Comparison of ENCODE assay signal across 12 cellular contexts in genomic region chr16:1993731-1994131, GRCh38. TPM values are rescaled to one million over a fixed set of nuclear protein-coding genes. Genes with fewer than 3 reads are reported as not detected.
DNase-seq lines count a peak whose midpoint lies in the region; ATAC-seq and TF ChIP-seq lines count a peak whose summit lies in the region.
"Had no signal": no experiment of that assay in that cellular context is flagged by ENCODE, and none has a peak within 500 bp of the region (broad histone marks: within the 10 kb centered on the region; RNA-seq: fewer than 3 reads in every experiment).

No MANE protein-coding gene starts in this region.

- no peak overlapping the region for H3K4me2 ChIP-seq in Karpas-422 (ENCODE audit: low read depth, low read length, poor library complexity, severe bottlenecking)

- no peaks in the 10 kb centered on the region for H3K9me3 ChIP-seq in CD8-positive, alpha-beta T cell (ENCODE audit: low read length)
- H3K9me3 ChIP-seq in right lobe of liver (no peaks in the 10 kb centered on the region), Karpas-422 (ENCODE audit: low read length) (no peaks in the 10 kb centered on the region), MG63 (no peaks in the 10 kb centered on the region)

- no peak for DNase-seq in CD8-positive, alpha-beta T cell
- DNase-seq in HCEC 1CT (peak; percentile 46), right lobe of liver (peak; percentile 80 to 82 (median 81)), Karpas-422 (no peak), ureter (ENCODE audit: low spot score) (no peak), MG63 (no peak)
- DNase-seq: cortex of kidney, NCI-H748 treated with DMSO at 0.1 percent for 48 hours had no signal

- no peak overlapping the region for H3K27ac ChIP-seq in CD8-positive, alpha-beta T cell (ENCODE audit: low read depth, low read length)
- H3K27ac ChIP-seq in VCaP = peak overlapping the region; percentile 11; the same call in 1 of the 2 replicates
- H3K27ac ChIP-seq in right lobe of liver = no peak overlapping the region
- H3K27ac ChIP-seq in Karpas-422 (ENCODE audit: low read length) = no peak overlapping the region

- peaks cover 23% of the 10 kb centered on the region for H3K4me1 Mint-ChIP-seq in CD8-positive, alpha-beta T cell (ENCODE audit: low read depth)

- 8% methylated on average over 1 of the region's 2 CpGs for WGBS in right lobe of liver (ENCODE audit: insufficient coverage, low coverage, low lambda C conversion rate, missing lambda C conversion rate)

- H3K27ac Mint-ChIP-seq in CD8-positive, alpha-beta T cell = peak overlapping the region; percentile 8

- no peaks in the 10 kb centered on the region for H3K9me3 Mint-ChIP-seq in CD8-positive, alpha-beta T cell

- intact Hi-C loops in CD8-positive, alpha-beta T cell (cut with DNase I, micrococcal nuclease) = loop anchor here in 1 of 2 experiments (2.0 kb wide), 1 partner anchor 211 kb away; the partner anchor contains the start of genes NUBP2 and SPSB3
- intact Hi-C loops in right lobe of liver (cut with DNase I) = no loop called here

- POLR2A ChIA-PET in CD8-positive, alpha-beta T cell (lab: Charles Lee) = interaction anchor here (0.7 kb wide), 1 partner anchor 29 kb away, joined by 3 read pairs; the partner anchor contains the start of gene RPS2

- peaks cover 6% of the 10 kb centered on the region for H3K27me3 Mint-ChIP-seq in CD8-positive, alpha-beta T cell (ENCODE audit: low read depth)

- no peak for TF ChIP-seq POLR2A in right lobe of liver (IDR thresholded peaks at IDR 0.05)

- H3K9ac ChIP-seq in Karpas-422 (ENCODE audit: low read length) = no peak overlapping the region

- H4K20me1 ChIP-seq in Karpas-422 (ENCODE audit: insufficient read depth, low read depth, low read length) = no peaks in the 10 kb centered on the region

- no peak for ATAC-seq in CD8-positive, alpha-beta T cell
- ATAC-seq in right lobe of liver = peak; percentile 29 to 64 (median 55)
- no peak for ATAC-seq in GM21529 (IDR thresholded peaks at IDR 0.05; ENCODE audit: unreplicated experiment)

- no peak overlapping the region for H3K4me3 ChIP-seq in CD8-positive, alpha-beta T cell (ENCODE audit: low read depth, low read length)
- no peak overlapping the region for H3K4me3 ChIP-seq in right lobe of liver
- H3K4me3 ChIP-seq in Karpas-422 (ENCODE audit: low read length) = no peak overlapping the region
- no peak overlapping the region for H3K4me3 ChIP-seq in MG63
- H3K4me3 ChIP-seq: skin epidermis had no signal

- CTCF ChIA-PET in CD8-positive, alpha-beta T cell (lab: Charles Lee) = interaction anchor here (0.7 to 2.3 kb wide), 2 partner anchors 10 to 192 kb away, joined by 3 to 13 read pairs; no protein-coding TSS in a partner anchor

- H3K4me1 ChIP-seq in CD8-positive, alpha-beta T cell (ENCODE audit: insufficient read depth, low read length) = peaks cover 19% of the 10 kb centered on the region
- peaks cover 0 to 18% (median 3%) of the 10 kb centered on the region in 4 donors for H3K4me1 ChIP-seq in right lobe of liver
- peaks cover 21% of the 10 kb centered on the region for H3K4me1 ChIP-seq in Karpas-422 (ENCODE audit: low read length)

- H3K9me2 ChIP-seq in Karpas-422 (replicated peaks; ENCODE audit: insufficient read depth, low read length) = no peaks in the 10 kb centered on the region

- peaks cover 14% of the 10 kb centered on the region for H3K36me3 Mint-ChIP-seq in CD8-positive, alpha-beta T cell

- peaks cover 10% of the 10 kb centered on the region for H3K36me3 ChIP-seq in CD8-positive, alpha-beta T cell (ENCODE audit: insufficient read depth, low read length)
- H3K36me3 ChIP-seq in right lobe of liver (peaks cover 0 to 14% (median 3%) of the 10 kb centered on the region in 4 donors), Karpas-422 (ENCODE audit: insufficient read depth, low read length) (no peaks in the 10 kb centered on the region; the same call in 1 of the 2 replicates), MG63 (peaks cover 32% of the 10 kb centered on the region)

- no peaks in the 10 kb centered on the region for H3K79me2 ChIP-seq in Karpas-422 (ENCODE audit: low read length)

- no peak overlapping the region for H2AFZ ChIP-seq in Karpas-422 (ENCODE audit: low read length)

- H3K27me3 ChIP-seq in CD8-positive, alpha-beta T cell (ENCODE audit: insufficient read depth, low read length) = peaks cover 9% of the 10 kb centered on the region
- peaks cover 0 to 7% of the 10 kb centered on the region in 2 donors for H3K27me3 ChIP-seq in right lobe of liver
- H3K27me3 ChIP-seq in Karpas-422 (ENCODE audit: low read length) = no peaks in the 10 kb centered on the region
- H3K27me3 ChIP-seq in MG63 = peaks cover 8% of the 10 kb centered on the region

- TF ChIP-seq CTCF in CD8-positive, alpha-beta T cell (IDR thresholded peaks at IDR 0.05) = no peak
- no peak for TF ChIP-seq CTCF in VCaP (conservative IDR thresholded peaks at IDR 0.05)
- TF ChIP-seq CTCF in right lobe of liver (IDR thresholded peaks at IDR 0.05) = no peak

- H3K4me3 Mint-ChIP-seq in CD8-positive, alpha-beta T cell = no peak overlapping the region

RNA-seq across cellular contexts. Expression of gene SYNGR3, which starts 4.0 kb away (rescaled TPM):
- 1 to 10 TPM; 6.2 to 6.6 TPM for total RNA-seq in CD8-positive, alpha-beta T cell
- total RNA-seq in right lobe of liver = under 1 TPM in 1 of 6 experiments, not detected in 5; 0.22 TPM
- 5.3 and 16.3 TPM in 2 replicates for total RNA-seq in Karpas-422 (2014; rRNA removed; shearing (Covaris generic); ENCODE audit: low replicate concordance)
- total RNA-seq in ureter = 0.86 TPM
- 0.07 TPM in 1 of 2 replicates, not detected in the other for total RNA-seq in MG63 (2014; rRNA removed; shearing (Covaris generic); ENCODE audit: low replicate concordance)
- total RNA-seq: subcutaneous adipose tissue had no signal

RNA-seq across cellular contexts. Expression of gene GFER, which starts 9.7 kb away (rescaled TPM):
- total RNA-seq in CD8-positive, alpha-beta T cell = 10 to 100 TPM; 15.6 to 16.1 TPM
- total RNA-seq in right lobe of liver (10 to 100 TPM; 16.1 to 18.6 (median 18.0) TPM), ureter (16.5 TPM)
- 17.0 and 43.8 TPM in 2 replicates for total RNA-seq in Karpas-422 (2014; rRNA removed; shearing (Covaris generic); ENCODE audit: low replicate concordance)
- 39.9 and 64.5 TPM in 2 replicates for total RNA-seq in MG63 (2014; rRNA removed; shearing (Covaris generic); ENCODE audit: low replicate concordance)

RNA-seq across cellular contexts. Expression of gene NOXO1, which starts 12.5 kb away (rescaled TPM):
- total RNA-seq in CD8-positive, alpha-beta T cell = under 1 TPM; 0.76 to 0.83 TPM
- total RNA-seq in right lobe of liver (1 to 10 TPM in 1 of 6 experiments, under 1 TPM in 3, not detected in 2; 0.51 to 1.3 (median 0.60) TPM), ureter (0.65 TPM)
- total RNA-seq in Karpas-422 (2014; rRNA removed; shearing (Covaris generic); ENCODE audit: low replicate concordance) = not detected in 2 replicates
- total RNA-seq in MG63 (2014; rRNA removed; shearing (Covaris generic); ENCODE audit: low replicate concordance) = not detected in 2 replicates
- total RNA-seq: subcutaneous adipose tissue had no signal

RNA-seq across cellular contexts. Expression of gene ZNF598, which starts 15.9 kb away (rescaled TPM):
- 10 to 100 TPM; 49.0 to 50.8 TPM for total RNA-seq in CD8-positive, alpha-beta T cell
- total RNA-seq in right lobe of liver (10 to 100 TPM; 21.6 to 46.4 (median 25.0) TPM), ureter (46.4 TPM)
- 12.6 and 20.5 TPM in 2 replicates for total RNA-seq in Karpas-422 (2014; rRNA removed; shearing (Covaris generic); ENCODE audit: low replicate concordance)
- total RNA-seq in MG63 (2014; rRNA removed; shearing (Covaris generic); ENCODE audit: low replicate concordance) = 75.0 and 86.5 TPM in 2 replicates

RNA-seq across cellular contexts. Expression of gene TBL3, which starts 21.9 kb away (rescaled TPM):
- 10 to 100 TPM; 15.4 to 16.6 TPM for total RNA-seq in CD8-positive, alpha-beta T cell
- total RNA-seq in right lobe of liver (10 to 100 TPM; 15.8 to 42.4 (median 18.1) TPM), ureter (37.0 TPM)
- 25.4 and 48.6 TPM in 2 replicates for total RNA-seq in Karpas-422 (2014; rRNA removed; shearing (Covaris generic); ENCODE audit: low replicate concordance)
- total RNA-seq in MG63 (2014; rRNA removed; shearing (Covaris generic); ENCODE audit: low replicate concordance) = 75.4 and 134 TPM in 2 replicates

Comparison
In these comparisons a context has a peak if more than half of its experiments do, and no peak if none do; other contexts are left out.
1. ATAC-seq: peak in right lobe of liver (4 of 4); none in CD8-positive, alpha-beta T cell (single experiment) and GM21529 (single experiment).
2. DNase-seq: peak in HCEC 1CT (single experiment) and right lobe of liver (3 of 3); none in CD8-positive, alpha-beta T cell (0 of 7), Karpas-422 (single experiment), ureter (single experiment) and MG63 (single experiment).